In genomic region chr13:24230428-24231072, GRCh38 we compare ENCODE assay signal across 22 cellular contexts.
DNase-seq lines count a peak whose midpoint lies in the region; ATAC-seq and TF ChIP-seq lines count a peak whose summit lies in the region.
"Had no signal": no experiment of that assay in that cellular context is flagged by ENCODE, and none has a peak within 500 bp of the region (broad histone marks: within the 10 kb centered on the region; RNA-seq: fewer than 3 reads in every experiment).

No MANE protein-coding gene starts in this region.

- H3K4me3 Mint-ChIP-seq in H9, result no peak overlapping the region
- no peak overlapping the region for H3K4me3 Mint-ChIP-seq in activated T-helper 2 cell treated with anti-CD3 and anti-CD28 coated beads, Interferon-gamma antibody, Interleukin-2, Interleukin-4, amounts not matched to agents 10 μg/mL and 5 μg/mL and 100 μg/mL, durations not matched to agents 14 hours and 24 hours and 36 hours (ENCODE audit: low read depth)
- H3K4me3 Mint-ChIP-seq in progenitor cell of endocrine pancreas (ENCODE audit: low read depth), result no peak overlapping the region
- H3K4me3 Mint-ChIP-seq: IgD-negative memory B cell had no signal

- H3K4me1 ChIP-seq in H9 (ENCODE audit: insufficient read depth, low read length) (no peaks in the 10 kb centered on the region), OCI-LY7 (ENCODE audit: insufficient read depth, low read length, poor library complexity, severe bottlenecking) (no peaks in the 10 kb centered on the region), SK-N-SH (ENCODE audit: control insufficient read depth in 1 of 2, insufficient read depth in 2 of 2, low read depth in 1 of 2, low read length in 1 of 2) (peaks cover 0 to 5% of the 10 kb centered on the region in 2 experiments; a peak in 2 of 4 replicates)

- H2BK20ac ChIP-seq in H9 (ENCODE audit: low read depth, low read length, poor library complexity, severe bottlenecking), result no peak overlapping the region

- no peak for TF ChIP-seq CTCF in H9 (conservative IDR thresholded peaks at IDR 0.05)
- no peak for TF ChIP-seq CTCF in progenitor cell of endocrine pancreas (IDR thresholded peaks at IDR 0.05; ENCODE audit: unreplicated experiment)
- no peak for TF ChIP-seq CTCF in OCI-LY7 (conservative IDR thresholded peaks at IDR 0.05; ENCODE audit: low read length)
- TF ChIP-seq CTCF in SK-N-SH (IDR thresholded peaks at IDR 0.05), result no peak

- H3K4me3 ChIP-seq in OCI-LY7 (ENCODE audit: low read depth, low read length, poor library complexity, severe bottlenecking) (no peak overlapping the region), SK-N-SH (ENCODE audit: low read depth in 2 of 2, low read length in 1 of 2) (no peak overlapping the region)
- H3K4me3 ChIP-seq: smooth muscle cell, testis had no signal

- no peaks in the 10 kb centered on the region for H3K27me3 Mint-ChIP-seq in H9 (ENCODE audit: low read depth)
- no peaks in the 10 kb centered on the region for H3K27me3 Mint-ChIP-seq in activated T-helper 2 cell treated with anti-CD3 and anti-CD28 coated beads, Interferon-gamma antibody, Interleukin-2, Interleukin-4, amounts not matched to agents 10 μg/mL and 5 μg/mL and 100 μg/mL, durations not matched to agents 14 hours and 24 hours and 36 hours (ENCODE audit: low read depth)
- no peaks in the 10 kb centered on the region for H3K27me3 Mint-ChIP-seq in progenitor cell of endocrine pancreas
- H3K27me3 Mint-ChIP-seq: IgD-negative memory B cell had no signal

- TF ChIP-seq RAD21 in SK-N-SH (IDR thresholded peaks at IDR 0.05; ENCODE audit: low read length), result no peak

- no peaks in the 10 kb centered on the region for H3K36me3 ChIP-seq in OCI-LY7 (ENCODE audit: insufficient read depth, low read length)
- no peaks in the 10 kb centered on the region for H3K36me3 ChIP-seq in SK-N-SH (replicated peaks in 1 of 2; ENCODE audit: control insufficient read depth in 1 of 2, insufficient read depth in 2 of 2, low read length in 1 of 2)
- H3K36me3 ChIP-seq: WERI-Rb-1 had no signal

- no peak overlapping the region for H3K23ac ChIP-seq in H9 (ENCODE audit: insufficient read length, low read depth, low read length)

- no peak overlapping the region for H2BK12ac ChIP-seq in H9 (ENCODE audit: insufficient read length, low read depth, low read length)

- H3K23me2 ChIP-seq in H9 (ENCODE audit: insufficient read length, low read depth, low read length, poor library complexity, severe bottlenecking), result no peaks in the 10 kb centered on the region

- H2AK5ac ChIP-seq in H9 (ENCODE audit: insufficient read length, low read length), result no peak overlapping the region

- peaks cover 5% of the 10 kb centered on the region for H3K79me1 ChIP-seq in H9 (ENCODE audit: insufficient read depth, low read depth, low read length, poor library complexity, severe bottlenecking)

- no peak overlapping the region for H2BK120ac ChIP-seq in H9 (ENCODE audit: low read depth, low read length, poor library complexity, severe bottlenecking)

- no peak overlapping the region for H2BK5ac ChIP-seq in H9 (ENCODE audit: insufficient read length, low read length)

- no peak overlapping the region for H4K8ac ChIP-seq in H9 (replicated peaks; ENCODE audit: insufficient read length, low read depth, low read length)

- H3K79me2 ChIP-seq in H9 (ENCODE audit: insufficient read depth, low read length) (0 out of 2 replicates have a peak, but pooled peaks cover 1% of the 10 kb centered on the region), OCI-LY7 (ENCODE audit: insufficient read depth, low read depth, low read length) (no peaks in the 10 kb centered on the region), SK-N-SH (ENCODE audit: insufficient read depth) (no peaks in the 10 kb centered on the region)

- POLR2A ChIA-PET in OCI-LY7 (lab: Charles Lee), result interaction anchor here (1.2 kb wide), 1 partner anchor 270 kb away, joined by 3 read pairs; no protein-coding TSS in a partner anchor
- POLR2A ChIA-PET in SK-N-SH (lab: Yijun Ruan, JAX), result no interaction called here

- H2BK15ac ChIP-seq in H9 (ENCODE audit: low read depth, low read length), result no peak overlapping the region

- no peak overlapping the region for H3K14ac ChIP-seq in H9 (ENCODE audit: insufficient read depth, low read length)

- H3K9me3 ChIP-seq in H9 (ENCODE audit: control insufficient read depth, low read depth, low read length) (no peaks in the 10 kb centered on the region), OCI-LY7 (ENCODE audit: low read length) (no peaks in the 10 kb centered on the region), SK-N-SH (no peaks in the 10 kb centered on the region)
- H3K9me3 ChIP-seq: testis had no signal

- H3K18ac ChIP-seq in H9 (ENCODE audit: insufficient read length, low read depth, low read length), result no peak overlapping the region

- peaks cover 14% of the 10 kb centered on the region for H3F3A ChIP-seq in SK-N-SH (replicated peaks; ENCODE audit: insufficient read depth)

- TF ChIP-seq EP300 in SK-N-SH (IDR thresholded peaks at IDR 0.05; ENCODE audit: borderline replicate concordance in 1 of 2, low read depth in 1 of 2, low read length in 1 of 2), result no peak

- H3K9ac ChIP-seq in H9 (ENCODE audit: extremely low read depth, insufficient read length, low read length) (no peak overlapping the region), SK-N-SH (no peak overlapping the region)

- H3K9me3 Mint-ChIP-seq in H9, result no peaks in the 10 kb centered on the region
- H3K9me3 Mint-ChIP-seq in activated T-helper 2 cell treated with anti-CD3 and anti-CD28 coated beads, Interferon-gamma antibody, Interleukin-2, Interleukin-4, amounts not matched to agents 10 μg/mL and 5 μg/mL and 100 μg/mL, durations not matched to agents 14 hours and 24 hours and 36 hours, result no peaks in the 10 kb centered on the region
- H3K9me3 Mint-ChIP-seq in progenitor cell of endocrine pancreas (ENCODE audit: low read depth), result no peaks in the 10 kb centered on the region
- H3K9me3 Mint-ChIP-seq: IgD-negative memory B cell had no signal

- ATAC-seq in left colon, result peak; percentile 8
- ATAC-seq: HCT116 had no signal

- peak overlapping the region in 2 of 3 experiments; percentile 24 to 80; a peak in 2 of 7 replicates for H3K27ac Mint-ChIP-seq in H9
- H3K27ac Mint-ChIP-seq in activated T-helper 2 cell treated with anti-CD3 and anti-CD28 coated beads, Interferon-gamma antibody, Interleukin-2, Interleukin-4, amounts not matched to agents 10 μg/mL and 5 μg/mL and 100 μg/mL, durations not matched to agents 14 hours and 24 hours and 36 hours, result peak overlapping the region; percentile 46
- H3K27ac Mint-ChIP-seq in progenitor cell of endocrine pancreas, result peak overlapping the region; percentile 71

- H2AFZ ChIP-seq in H9 (ENCODE audit: low read length), result no peak overlapping the region
- H2AFZ ChIP-seq in OCI-LY7 (ENCODE audit: low read length), result no peak overlapping the region
- H2AFZ ChIP-seq in SK-N-SH (ENCODE audit: low read depth), result no peak overlapping the region

- no peak overlapping the region for H3K4ac ChIP-seq in H9 (ENCODE audit: low read depth, low read length)

- BruUV-seq in OCI-LY7 (replicated peaks; lab: Mats Ljungman, UMichigan), result no TSS peak

- no peak for DNase-seq in H9
- DNase-seq in activated T-helper 2 cell treated with anti-CD3 and anti-CD28 coated beads, Interferon-gamma antibody, Interleukin-2, Interleukin-4, amounts not matched to agents 10 μg/mL and 5 μg/mL and 100 μg/mL, durations not matched to agents 14 hours and 24 hours and 36 hours (ENCODE audit: low spot score), result no peak
- DNase-seq in left colon, result no peak
- no peak for DNase-seq in progenitor cell of endocrine pancreas (ENCODE audit: low spot score, unreplicated experiment)
- DNase-seq in OCI-LY7 (ENCODE audit: low spot score), result no peak
- DNase-seq in kidney tubule cell (ENCODE audit: low spot score), result no peak
- no peak for DNase-seq in SK-N-SH
- DNase-seq: activated CD4-positive, alpha-beta T cell treated with anti-CD3 and anti-CD28 coated beads, Interleukin-2, amount 50 U/mL, for 4 hours; C1 segment of cervical spinal cord; Calu3; central memory CD4-positive, alpha-beta T cell; dermis blood vessel endothelial cell; kidney; mammary epithelial cell; NCI-H1105; NCI-H1930; NCI-H2227 treated with DMSO at 0.1 percent for 48 hours; testis; WERI-Rb-1 had no signal

- no peaks in the 10 kb centered on the region for H3K9me2 ChIP-seq in OCI-LY7 (ENCODE audit: insufficient read depth, low read length)
- H3K9me2 ChIP-seq in SK-N-SH, result no peaks in the 10 kb centered on the region

- H4K20me1 ChIP-seq in H9 (ENCODE audit: control insufficient read depth, insufficient read depth, insufficient read length) (peaks cover 2% of the 10 kb centered on the region), OCI-LY7 (ENCODE audit: insufficient read depth, low read length) (no peaks in the 10 kb centered on the region), SK-N-SH (ENCODE audit: insufficient read depth) (no peaks in the 10 kb centered on the region)

- no peak overlapping the region for H3K56ac ChIP-seq in H9 (ENCODE audit: insufficient read length, low read depth, low read length)

- WGBS in H9 (ENCODE audit: extremely low coverage, insufficient read length, low lambda C conversion rate), result no CpG with 5 or more reads among the region's 12 CpGs
- WGBS in SK-N-SH (ENCODE audit: low lambda C conversion rate), result 92% methylated on average over 11 of the region's 12 CpGs

- H3K4me1 Mint-ChIP-seq in H9 (peaks cover 30 to 44% of the 10 kb centered on the region in 2 experiments), progenitor cell of endocrine pancreas (ENCODE audit: low read depth) (peaks cover 19% of the 10 kb centered on the region)
- peaks cover 50% of the 10 kb centered on the region for H3K4me1 Mint-ChIP-seq in activated T-helper 2 cell treated with anti-CD3 and anti-CD28 coated beads, Interferon-gamma antibody, Interleukin-2, Interleukin-4, amounts not matched to agents 10 μg/mL and 5 μg/mL and 100 μg/mL, durations not matched to agents 14 hours and 24 hours and 36 hours (ENCODE audit: low read depth)

- intact Hi-C loops in activated T-helper 2 cell treated with anti-CD3 and anti-CD28 coated beads, Interferon-gamma antibody, Interleukin-2, Interleukin-4, amounts not matched to agents 10 μg/mL and 5 μg/mL and 100 μg/mL, durations not matched to agents 14 hours and 24 hours and 36 hours (cut with micrococcal nuclease), result loop anchor here (1.0 to 5.0 kb wide), 3 partner anchors 44 to 263 kb away; no protein-coding TSS in a partner anchor
- intact Hi-C loops in left colon (cut with DNase I, micrococcal nuclease) (no loop called here), OCI-LY7 (cut with micrococcal nuclease; ENCODE audit: unreplicated experiment) (no loop called here)

- H3K27me3 ChIP-seq in H9 (ENCODE audit: insufficient read depth, low read length) (no peaks in the 10 kb centered on the region), SK-N-SH (ENCODE audit: insufficient read depth) (no peaks in the 10 kb centered on the region)
- H3K27me3 ChIP-seq: testis had no signal

- H3T11ph ChIP-seq in H9 (ENCODE audit: low read length), result no peak overlapping the region

- H3K4me2 ChIP-seq in H9 (ENCODE audit: insufficient read depth, insufficient read length, low read length), result no peak overlapping the region
- no peak overlapping the region for H3K4me2 ChIP-seq in OCI-LY7 (ENCODE audit: low read length)
- no peak overlapping the region for H3K4me2 ChIP-seq in SK-N-SH
- H3K4me2 ChIP-seq: smooth muscle cell had no signal

- H3K27ac ChIP-seq in H9 (ENCODE audit: insufficient read length, low read depth, low read length), result no peak overlapping the region
- H3K27ac ChIP-seq in OCI-LY7 (ENCODE audit: low read depth, low read length, poor library complexity, severe bottlenecking), result no peak overlapping the region
- H3K27ac ChIP-seq in SK-N-SH (ENCODE audit: low read depth in 2 of 2, low read length in 1 of 2), result no peak overlapping the region
- H3K27ac ChIP-seq: testis, WERI-Rb-1 had no signal

- no peak overlapping the region for H4K91ac ChIP-seq in H9 (ENCODE audit: insufficient read length, low read depth, low read length)

- H3K36me3 Mint-ChIP-seq in H9 (ENCODE audit: insufficient read depth in 1 of 3, low read depth in 3 of 3) (no peaks in the 10 kb centered on the region; a peak in 1 of 7 replicates), progenitor cell of endocrine pancreas (ENCODE audit: insufficient read depth) (peaks cover 1% of the 10 kb centered on the region)
- no peaks in the 10 kb centered on the region for H3K36me3 Mint-ChIP-seq in activated T-helper 2 cell treated with anti-CD3 and anti-CD28 coated beads, Interferon-gamma antibody, Interleukin-2, Interleukin-4, amounts not matched to agents 10 μg/mL and 5 μg/mL and 100 μg/mL, durations not matched to agents 14 hours and 24 hours and 36 hours (ENCODE audit: low read depth)
- H3K36me3 Mint-ChIP-seq: IgD-negative memory B cell had no signal

- CTCF ChIA-PET in OCI-LY7 (lab: Charles Lee; ENCODE audit: unreplicated experiment), result no interaction called here
- CTCF ChIA-PET in SK-N-SH (lab: Yijun Ruan, JAX), result interaction anchor here (0.8 to 5.0 kb wide), 10 partner anchors 11 to 309 kb away, joined by 3 to 19 read pairs (median 4); no protein-coding TSS in a partner anchor

- H4K5ac ChIP-seq in H9 (ENCODE audit: insufficient read length, low read depth, low read length), result no peak overlapping the region
